1 cellular context compared by ENCODE assay signal in the genomic region with DNA sequence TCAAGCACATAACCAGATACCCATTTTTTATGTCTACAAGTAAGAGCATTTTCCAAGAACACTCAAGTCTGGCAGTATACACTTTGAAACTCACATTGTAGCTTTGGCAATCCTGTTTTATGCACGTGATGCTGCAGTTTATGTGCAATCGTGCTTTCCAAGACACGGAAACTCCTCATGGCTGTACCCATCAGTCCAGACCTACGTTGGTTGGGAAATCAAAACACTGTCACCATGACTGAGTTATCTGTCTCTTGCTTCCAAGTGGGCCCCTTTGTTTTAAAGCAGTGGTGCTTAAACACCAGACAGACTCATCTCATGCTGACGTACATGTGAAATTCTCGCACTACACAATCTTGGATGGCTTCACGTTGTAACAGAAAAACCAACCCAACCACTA.
TF ChIP-seq lines count a peak whose summit lies in the region.

No MANE protein-coding gene starts in this region.

TF ChIP-seq in H1, 55 proteins besides CTCF, POLR2A, EP300 and RAD21:
- TF ChIP-seq BACH1 (IDR thresholded peaks at IDR 0.05; ENCODE audit: low read length) (no peak), SIRT6 (IDR thresholded peaks at IDR 0.05; ENCODE audit: low read length) (no peak), BRCA1 (IDR thresholded peaks at IDR 0.05; ENCODE audit: low read depth, low read length) (no peak), CHD2 (IDR thresholded peaks at IDR 0.05; ENCODE audit: low read length) (no peak), HDAC6 (IDR thresholded peaks at IDR 0.05; ENCODE audit: low read depth, low read length) (no peak)
TF ChIP-seq in H1: peak in this region for 0.
